Comparison of ENCODE assay signal across 1 cellular context in the genomic region with DNA sequence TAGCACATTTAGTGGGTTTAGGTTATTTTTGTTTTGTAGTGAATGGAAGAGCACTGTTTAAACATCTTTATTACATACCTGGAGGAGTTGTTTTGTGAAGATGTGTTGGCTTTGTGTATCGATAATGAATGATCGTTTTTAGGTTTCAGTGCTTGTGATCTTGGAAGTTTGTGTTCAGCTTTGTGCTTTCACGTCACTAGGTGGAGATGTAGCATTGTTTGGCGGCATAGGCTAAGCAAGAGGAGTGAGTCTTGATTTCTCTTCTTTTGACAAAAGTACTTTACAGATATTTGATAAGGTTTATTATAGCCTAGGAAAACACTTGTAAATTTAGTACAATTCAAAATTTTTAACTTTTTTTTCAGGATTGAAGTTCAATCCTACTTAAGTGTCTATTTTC.
TF ChIP-seq lines count a peak whose summit lies in the region.

No MANE protein-coding gene starts in this region.

TF ChIP-seq in K562, 482 proteins besides CTCF, POLR2A, EP300 and RAD21:
- no peak for TF ChIP-seq ZNF445 (CRISPR knock-in tag; IDR thresholded peaks at IDR 0.05; ENCODE audit: low read depth)
- TF ChIP-seq CHAMP1 (IDR thresholded peaks at IDR 0.05) = no peak
- TF ChIP-seq, protein P1, sequence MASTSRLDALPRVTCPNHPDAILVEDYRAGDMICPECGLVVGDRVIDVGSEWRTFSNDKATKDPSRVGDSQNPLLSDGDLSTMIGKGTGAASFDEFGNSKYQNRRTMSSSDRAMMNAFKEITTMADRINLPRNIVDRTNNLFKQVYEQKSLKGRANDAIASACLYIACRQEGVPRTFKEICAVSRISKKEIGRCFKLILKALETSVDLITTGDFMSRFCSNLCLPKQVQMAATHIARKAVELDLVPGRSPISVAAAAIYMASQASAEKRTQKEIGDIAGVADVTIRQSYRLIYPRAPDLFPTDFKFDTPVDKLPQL (IDR thresholded peaks at IDR 0.05; ENCODE audit: extremely low read depth, insufficient read length) = no peak
- TF ChIP-seq ZNF583 (CRISPR knock-in tag; IDR thresholded peaks at IDR 0.05) = no peak
- no peak for TF ChIP-seq JUND (IDR thresholded peaks at IDR 0.05; ENCODE audit: borderline replicate concordance, low read depth, low read length)
- no peak for TF ChIP-seq JUND (tag; IDR thresholded peaks at IDR 0.05; ENCODE audit: borderline replicate concordance, low read depth, low read length)
- no peak for TF ChIP-seq CREB1 (IDR thresholded peaks at IDR 0.05)
- no peak for TF ChIP-seq CREB1 (CRISPR knock-in tag; IDR thresholded peaks at IDR 0.05)
- TF ChIP-seq KAT7 (CRISPR knock-in tag; IDR thresholded peaks at IDR 0.05; ENCODE audit: borderline replicate concordance) = no peak
- no peak for TF ChIP-seq MEIS2 (IDR thresholded peaks at IDR 0.05; ENCODE audit: partially characterized antibody)
- TF ChIP-seq, protein P2, sequence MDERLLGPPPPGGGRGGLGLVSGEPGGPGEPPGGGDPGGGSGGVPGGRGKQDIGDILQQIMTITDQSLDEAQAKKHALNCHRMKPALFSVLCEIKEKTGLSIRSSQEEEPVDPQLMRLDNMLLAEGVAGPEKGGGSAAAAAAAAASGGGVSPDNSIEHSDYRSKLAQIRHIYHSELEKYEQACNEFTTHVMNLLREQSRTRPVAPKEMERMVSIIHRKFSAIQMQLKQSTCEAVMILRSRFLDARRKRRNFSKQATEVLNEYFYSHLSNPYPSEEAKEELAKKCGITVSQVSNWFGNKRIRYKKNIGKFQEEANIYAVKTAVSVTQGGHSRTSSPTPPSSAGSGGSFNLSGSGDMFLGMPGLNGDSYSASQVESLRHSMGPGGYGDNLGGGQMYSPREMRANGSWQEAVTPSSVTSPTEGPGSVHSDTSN (CRISPR knock-in tag; IDR thresholded peaks at IDR 0.05; ENCODE audit: low read depth) = no peak
- TF ChIP-seq, protein P2 (tag; conservative IDR thresholded peaks at IDR 0.05; ENCODE audit: low read depth) = no peak
- no peak for TF ChIP-seq ELF1 (tag; IDR thresholded peaks at IDR 0.05)
- no peak for TF ChIP-seq ZFPM2 (CRISPR knock-in tag; IDR thresholded peaks at IDR 0.05)
- no peak for TF ChIP-seq KLF16 (IDR thresholded peaks at IDR 0.05)
- TF ChIP-seq ZNF551 (CRISPR knock-in tag; IDR thresholded peaks at IDR 0.05) = no peak
- no peak for TF ChIP-seq ZNF354B (CRISPR knock-in tag; IDR thresholded peaks at IDR 0.05)
- no peak for TF ChIP-seq IRF2 (CRISPR knock-in tag; IDR thresholded peaks at IDR 0.05)
